Comparison of ENCODE assay signal across 8 cellular contexts in the genomic region with DNA sequence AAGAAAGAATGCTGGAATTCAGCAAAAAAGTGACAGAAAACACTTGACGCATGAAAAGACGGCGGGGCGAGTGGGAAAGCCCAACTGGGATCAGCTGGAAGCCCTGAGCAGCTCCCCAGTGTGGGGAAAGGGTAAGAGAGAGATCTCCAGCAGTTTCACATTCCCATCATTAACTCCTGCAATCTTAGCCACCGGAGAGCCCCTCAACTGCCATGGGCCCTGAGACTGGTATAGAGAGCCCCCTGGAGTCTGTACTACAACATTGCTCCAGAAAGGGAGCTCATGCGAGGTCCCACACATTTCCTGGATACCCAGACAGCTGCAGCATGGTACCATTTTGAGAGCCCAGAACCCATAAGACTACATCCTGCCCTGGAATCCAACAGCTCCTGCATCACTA. TPM values are rescaled to one million over a fixed set of nuclear protein-coding genes. Genes with fewer than 3 reads are reported as not detected.
DNase-seq lines count a peak whose midpoint lies in the region; ATAC-seq lines count a peak whose summit lies in the region.

No MANE protein-coding gene starts in this region.

- H3K4me3 Mint-ChIP-seq in activated T-cell treated with anti-CD3 and anti-CD28 coated beads, Interleukin-2, amount 50 U/mL, for 72 hours: no peak overlapping the region
- no peak overlapping the region for H3K4me3 Mint-ChIP-seq in T-helper 17 cell

- DNase-seq in activated T-cell treated with anti-CD3 and anti-CD28 coated beads, Interleukin-2, amount 50 U/mL, for 72 hours: peak in 1 of 2 donors; percentile 17
- DNase-seq in activated T-cell treated with anti-CD3 and anti-CD28 coated beads, Interleukin-2, amount 50 U/mL, for 48 hours: no peak
- DNase-seq in NCI-H146 treated with DMSO at 0.1 percent for 48 hours (lab: John Stamatoyannopoulos, UW; ENCODE audit: unreplicated experiment): peak; percentile 0
- peak; percentile 21 to 39 for DNase-seq in dermis microvascular lymphatic vessel endothelial cell (ENCODE audit: low read depth in 2 of 2)
- peak; percentile 0 for DNase-seq in stromal cell of bone marrow (ENCODE audit: low read depth)
- no peak for DNase-seq in NCI-H1417 treated with DMSO at 0.1 percent for 48 hours (lab: John Stamatoyannopoulos, UW)
- DNase-seq in T-helper 17 cell: no peak
- DNase-seq in stimulated activated CD4-positive, alpha-beta T cell treated with anti-CD3 and anti-CD28 coated beads, Interleukin-4, amount 100 ng/mL, for 4 hours: no peak

- peaks cover 0 to 5% of the 10 kb centered on the region in 2 donors for H3K9me3 Mint-ChIP-seq in activated T-cell treated with anti-CD3 and anti-CD28 coated beads, Interleukin-2, amount 50 U/mL, for 72 hours

- peaks cover 67% of the 10 kb centered on the region for H3K27me3 Mint-ChIP-seq in activated T-cell treated with anti-CD3 and anti-CD28 coated beads, Interleukin-2, amount 50 U/mL, for 72 hours (ENCODE audit: low read depth)
- H3K27me3 Mint-ChIP-seq in T-helper 17 cell: peaks cover 57% of the 10 kb centered on the region

- H3K4me1 Mint-ChIP-seq in activated T-cell treated with anti-CD3 and anti-CD28 coated beads, Interleukin-2, amount 50 U/mL, for 72 hours (ENCODE audit: low read depth): no peaks in the 10 kb centered on the region
- H3K4me1 Mint-ChIP-seq in T-helper 17 cell: no peaks in the 10 kb centered on the region

- H3K27ac Mint-ChIP-seq in activated T-cell treated with anti-CD3 and anti-CD28 coated beads, Interleukin-2, amount 50 U/mL, for 72 hours: no peak overlapping the region
- no peak overlapping the region for H3K27ac Mint-ChIP-seq in T-helper 17 cell

- no peaks in the 10 kb centered on the region for H3K9me3 ChIP-seq in T-helper 17 cell (ENCODE audit: control insufficient read depth, low read length, poor library complexity, severe bottlenecking)

- peaks cover 0 to 1% of the 10 kb centered on the region in 2 donors for H3K36me3 Mint-ChIP-seq in activated T-cell treated with anti-CD3 and anti-CD28 coated beads, Interleukin-2, amount 50 U/mL, for 72 hours (ENCODE audit: insufficient read depth in 2 of 2)
- H3K36me3 Mint-ChIP-seq in T-helper 17 cell (ENCODE audit: low read depth): peaks cover 7% of the 10 kb centered on the region

- peak; percentile 43 to 52 for ATAC-seq in activated T-cell treated with anti-CD3 and anti-CD28 coated beads, Interleukin-2, amount 50 U/mL, for 72 hours (replicated peaks in 1 of 2)
- ATAC-seq in T-helper 17 cell: no peak

RNA-seq across cellular contexts. Expression of a gene that starts 31.1 kb away (rescaled TPM):
- not detected for total RNA-seq in activated T-cell treated with anti-CD3 and anti-CD28 coated beads, Interleukin-2, amount 50 U/mL, for 72 hours
- total RNA-seq in dermis microvascular lymphatic vessel endothelial cell: 0.51 and 2.9 TPM in 2 replicates
- total RNA-seq in T-helper 17 cell: not detected

RNA-seq across cellular contexts. Expression of a gene that starts 32.9 kb away (rescaled TPM):
- not detected for total RNA-seq in activated T-cell treated with anti-CD3 and anti-CD28 coated beads, Interleukin-2, amount 50 U/mL, for 72 hours
- total RNA-seq in dermis microvascular lymphatic vessel endothelial cell (not detected in 2 replicates), T-helper 17 cell (not detected)

RNA-seq across cellular contexts. Expression of a gene that starts 44.7 kb away (rescaled TPM):
- under 1 TPM in 1 of 2 donors, not detected in 1; 0.38 TPM for total RNA-seq in activated T-cell treated with anti-CD3 and anti-CD28 coated beads, Interleukin-2, amount 50 U/mL, for 72 hours
- total RNA-seq in dermis microvascular lymphatic vessel endothelial cell: not detected in 2 replicates
- total RNA-seq in T-helper 17 cell: not detected

Comparison
In these comparisons a context has a peak if more than half of its experiments do, and no peak if none do; other contexts are left out.
1. DNase-seq: peak in NCI-H146 treated with DMSO at 0.1 percent for 48 hours (single experiment), dermis microvascular lymphatic vessel endothelial cell (2 of 2) and stromal cell of bone marrow (single experiment); none in activated T-cell treated with anti-CD3 and anti-CD28 coated beads, Interleukin-2, amount 50 U/mL, for 48 hours (0 of 2), NCI-H1417 treated with DMSO at 0.1 percent for 48 hours (single experiment), T-helper 17 cell (0 of 3) and stimulated activated CD4-positive, alpha-beta T cell treated with anti-CD3 and anti-CD28 coated beads, Interleukin-4, amount 100 ng/mL, for 4 hours (0 of 2).